Comparison of ENCODE assay signal across 21 cellular contexts in the genomic region with DNA sequence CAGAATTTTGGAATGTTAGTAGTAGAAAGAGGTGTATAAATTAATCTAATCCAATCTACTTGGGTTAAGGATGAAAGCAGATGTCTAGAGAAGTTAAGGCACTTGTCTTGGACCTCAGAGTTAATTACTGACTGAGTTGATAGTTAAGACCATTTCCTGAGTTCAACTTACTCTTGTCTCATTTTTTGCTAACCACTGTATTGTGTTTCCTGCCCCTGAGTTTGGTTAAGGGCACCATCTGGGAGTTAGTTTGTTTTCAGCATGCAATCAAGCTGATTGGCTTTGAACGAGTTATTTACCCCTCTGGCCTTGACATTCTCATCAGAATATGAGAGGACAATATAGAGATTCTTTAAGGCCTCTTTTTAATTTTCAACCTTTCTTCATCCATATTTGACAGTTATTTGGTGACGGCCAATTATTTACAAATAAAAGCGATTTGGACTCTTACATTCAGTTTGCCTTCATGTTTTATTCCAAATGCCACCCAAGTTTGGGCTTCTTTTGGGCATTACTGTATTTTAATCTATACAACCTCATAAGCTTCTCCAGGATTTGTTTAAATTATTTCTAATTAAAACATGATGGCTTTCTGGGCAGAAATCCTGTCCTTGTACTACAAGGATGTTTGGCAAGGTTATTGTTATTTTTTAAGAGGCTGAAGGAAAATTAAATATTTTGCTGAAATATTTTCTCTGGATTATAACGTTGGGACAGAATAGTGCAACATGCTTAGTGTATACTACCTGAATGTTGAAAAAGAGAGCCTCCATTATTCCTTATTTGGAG.
DNase-seq lines count a peak whose midpoint lies in the region; ATAC-seq, FAIRE-seq and TF ChIP-seq lines count a peak whose summit lies in the region.
"Had no signal": no experiment of that assay in that cellular context is flagged by ENCODE, and none has a peak within 500 bp of the region (broad histone marks: within the 10 kb centered on the region; RNA-seq: fewer than 3 reads in every experiment).

No MANE protein-coding gene starts in this region.

- ATAC-seq in GM18873 (IDR thresholded peaks at IDR 0.05; ENCODE audit: low FRiP score, unreplicated experiment), result peak; percentile 92
- peak; percentile 86 for ATAC-seq in GM21381 (IDR thresholded peaks at IDR 0.05; ENCODE audit: unreplicated experiment)
- ATAC-seq in HG03139 (IDR thresholded peaks at IDR 0.05; ENCODE audit: unreplicated experiment), result peak; percentile 70
- peak; percentile 75 for ATAC-seq in GM12878
- no peak for ATAC-seq in GM23338
- ATAC-seq: activated T-cell treated with anti-CD3 and anti-CD28 coated beads, Interleukin-2, amount 50 U/mL, for 4 hours; HepG2; psoas muscle had no signal

- H3K4me2 ChIP-seq in GM12878 (ENCODE audit: control insufficient read depth, insufficient read depth) (no peak overlapping the region), GM23338 (no peak overlapping the region)
- H3K4me2 ChIP-seq: smooth muscle cell had no signal

- H3K79me2 ChIP-seq in GM12878 (ENCODE audit: control insufficient read depth, insufficient read depth, low read length) (no peaks in the 10 kb centered on the region), GM23338 (replicated peaks; ENCODE audit: insufficient read depth) (no peaks in the 10 kb centered on the region)

- no peak for TF ChIP-seq CTCF in GM12878 (IDR thresholded peaks at IDR 0.05 in 2 of 3, conservative IDR thresholded peaks at IDR 0.05 in 1 of 3; ENCODE audit: control insufficient read depth in 2 of 3, extremely low read depth in 1 of 3, insufficient read depth in 1 of 3, low read depth in 3 of 3, low read length in 3 of 3)
- no peak for TF ChIP-seq CTCF in GM23338 (conservative IDR thresholded peaks at IDR 0.05; ENCODE audit: low read depth in 2 of 2)

- no peak overlapping the region for H2AFZ ChIP-seq in GM12878 (ENCODE audit: control insufficient read depth, low read depth, low read length)
- H2AFZ ChIP-seq in GM23338, result no peak overlapping the region

- CTCF ChIA-PET in GM12878 (lab: Yijun Ruan, JAX), result no interaction called here

- H3K4me3 Mint-ChIP-seq in GM23338, result no peak overlapping the region
- H3K4me3 Mint-ChIP-seq: activated CD4-positive, alpha-beta memory T cell treated with anti-CD3 and anti-CD28 coated beads for 36 hours; activated T-cell treated with anti-CD3 and anti-CD28 coated beads, Interleukin-2, amount 50 U/mL, for 4 hours; B cell; HFFc6 had no signal

- H3K9me3 Mint-ChIP-seq in GM23338, result no peaks in the 10 kb centered on the region
- H3K9me3 Mint-ChIP-seq: activated CD4-positive, alpha-beta memory T cell treated with anti-CD3 and anti-CD28 coated beads for 36 hours; activated T-cell treated with anti-CD3 and anti-CD28 coated beads, Interleukin-2, amount 50 U/mL, for 4 hours had no signal

- no peaks in the 10 kb centered on the region for H3F3A ChIP-seq in GM23338 (replicated peaks; ENCODE audit: low read depth)

- H3K4me1 ChIP-seq in GM12878 (ENCODE audit: control insufficient read depth, insufficient read depth, low read length) (no peaks in the 10 kb centered on the region), GM23338 (ENCODE audit: insufficient read depth) (no peaks in the 10 kb centered on the region)
- H3K4me1 ChIP-seq: psoas muscle had no signal

- no peak overlapping the region for H3K27ac Mint-ChIP-seq in GM23338
- H3K27ac Mint-ChIP-seq: activated CD4-positive, alpha-beta memory T cell treated with anti-CD3 and anti-CD28 coated beads for 36 hours; B cell; HFFc6 had no signal

- H3K4me3 ChIP-seq in GM12878 (no peak overlapping the region), GM23338 (no peak overlapping the region)
- H3K4me3 ChIP-seq: psoas muscle, smooth muscle cell had no signal

- H3K4me1 Mint-ChIP-seq in GM23338, result no peaks in the 10 kb centered on the region
- H3K4me1 Mint-ChIP-seq: B cell had no signal

- TF ChIP-seq POLR2A in GM12878 (IDR thresholded peaks at IDR 0.05; ENCODE audit: low read depth, low read length), result no peak

- H3K9me3 ChIP-seq in GM12878 (replicated peaks; ENCODE audit: control insufficient read depth, insufficient read depth, low read length), result no peaks in the 10 kb centered on the region
- H3K9me3 ChIP-seq: psoas muscle had no signal

- H3K27me3 ChIP-seq in GM12878 (replicated peaks in 1 of 2; ENCODE audit: control insufficient read depth in 2 of 2, insufficient read depth in 2 of 2, low read length in 1 of 2), result no peaks in the 10 kb centered on the region
- H3K27me3 ChIP-seq in GM23338 (ENCODE audit: insufficient read depth), result no peaks in the 10 kb centered on the region

- H3K36me3 ChIP-seq in GM12878 (ENCODE audit: control insufficient read depth in 2 of 2, insufficient read depth in 2 of 2, low read length in 1 of 2) (no peaks in the 10 kb centered on the region), GM23338 (ENCODE audit: insufficient read depth) (no peaks in the 10 kb centered on the region)

- no peak for TF ChIP-seq EP300 in GM12878 (IDR thresholded peaks at IDR 0.05; ENCODE audit: borderline replicate concordance in 1 of 2, control insufficient read depth in 1 of 2, low read depth in 2 of 2, low read length in 2 of 2)

- H4K20me1 ChIP-seq in GM12878 (ENCODE audit: control insufficient read depth, insufficient read depth) (no peaks in the 10 kb centered on the region), GM23338 (replicated peaks; ENCODE audit: insufficient read depth) (no peaks in the 10 kb centered on the region)

- SMC1A ChIA-PET in GM12878 (lab: Charles Lee; ENCODE audit: uncharacterized antibody, unreplicated experiment), result interaction anchor here (1.4 kb wide), 1 partner anchor 57 kb away, joined by 4 read pairs; no protein-coding TSS in a partner anchor

- 29% methylated on average over 4 of the region's 4 CpGs for WGBS in GM12878 (ENCODE audit: insufficient coverage, insufficient replicate concordance, low lambda C conversion rate, missing lambda C conversion rate)

- DNase-seq in GM12878 (ENCODE audit: low read depth, low spot score), result peak; percentile 17
- DNase-seq in DMS153 (lab: John Stamatoyannopoulos, UW), result no peak
- no peak for DNase-seq in GM19238 (ENCODE audit: insufficient read length, low spot score)
- no peak for DNase-seq in GM23338 (ENCODE audit: low spot score)
- DNase-seq: activated CD4-positive, alpha-beta memory T cell treated with anti-CD3 and anti-CD28 coated beads for 36 hours; activated T-cell treated with anti-CD3 and anti-CD28 coated beads, Interleukin-2, amount 50 U/mL, for 4 hours; Calu3; caudate nucleus; effector CD8-positive, alpha-beta T cell; GF-D8; HFFc6; hypothalamus; NCI-H2081 treated with DMSO at 0.1 percent for 48 hours; psoas muscle had no signal

- BruUV-seq in GM12878 (replicated peaks; lab: Mats Ljungman, UMichigan), result no TSS peak

- H3K9me2 ChIP-seq in GM23338 (ENCODE audit: insufficient read depth), result no peaks in the 10 kb centered on the region

- POLR2A ChIA-PET in GM12878 (lab: Charles Lee), result interaction anchor here (0.6 kb wide), 1 partner anchor 113 kb away, joined by 3 read pairs; no protein-coding TSS in a partner anchor

- no peaks in the 10 kb centered on the region for H3K27me3 Mint-ChIP-seq in GM23338 (ENCODE audit: insufficient read depth, low read depth, poor library complexity)
- H3K27me3 Mint-ChIP-seq: B cell had no signal

- H3K27ac ChIP-seq in GM12878 (ENCODE audit: control insufficient read depth, insufficient read depth), result no peak overlapping the region
- H3K27ac ChIP-seq in GM23338 (ENCODE audit: low read depth), result no peak overlapping the region
- H3K27ac ChIP-seq: psoas muscle, RWPE1 had no signal

- no peak overlapping the region for H3K9ac ChIP-seq in GM12878 (ENCODE audit: control insufficient read depth, insufficient read depth, low read length)

- in situ Hi-C loops in GM12878 (cut with MboI), result no loop called here

- FAIRE-seq in GM12878 (lab: Jason Lieb, UNC), result no peak
- FAIRE-seq: HepG2 had no signal

- no peaks in the 10 kb centered on the region for H3K36me3 Mint-ChIP-seq in GM23338 (ENCODE audit: low read depth)
- H3K36me3 Mint-ChIP-seq: activated CD4-positive, alpha-beta memory T cell treated with anti-CD3 and anti-CD28 coated beads for 36 hours had no signal

- RAD21 ChIA-PET in GM12878 (lab: Charles Lee; ENCODE audit: unreplicated experiment), result no interaction called here

- no peak for TF ChIP-seq RAD21 in GM12878 (IDR thresholded peaks at IDR 0.05; ENCODE audit: insufficient read depth, low read depth, low read length)

- intact Hi-C loops in GM12878 (cut with micrococcal nuclease; ENCODE audit: unreplicated experiment), result no loop called here

TF ChIP-seq in GM23338, 12 proteins besides CTCF, POLR2A, EP300 and RAD21 (continues in another document):
- no peak for TF ChIP-seq JUNB (IDR thresholded peaks at IDR 0.05; ENCODE audit: unreplicated experiment)
- TF ChIP-seq ZNF331 (CRISPR knock-in tag; IDR thresholded peaks at IDR 0.05; ENCODE audit: low read depth), result no peak
- no peak for TF ChIP-seq POLR2AphosphoS5 (IDR thresholded peaks at IDR 0.05; ENCODE audit: low read depth)
- TF ChIP-seq ZNF114 (CRISPR knock-in tag; IDR thresholded peaks at IDR 0.05), result no peak
- no peak for TF ChIP-seq EZH2 (IDR thresholded peaks at IDR 0.05; ENCODE audit: low read depth, unreplicated experiment)
- no peak for TF ChIP-seq CREB1 (CRISPR knock-in tag; IDR thresholded peaks at IDR 0.05; ENCODE audit: low read depth)
- no peak for TF ChIP-seq EZH2phosphoT487 (IDR thresholded peaks at IDR 0.05; ENCODE audit: unreplicated experiment)
- TF ChIP-seq, protein P1, sequence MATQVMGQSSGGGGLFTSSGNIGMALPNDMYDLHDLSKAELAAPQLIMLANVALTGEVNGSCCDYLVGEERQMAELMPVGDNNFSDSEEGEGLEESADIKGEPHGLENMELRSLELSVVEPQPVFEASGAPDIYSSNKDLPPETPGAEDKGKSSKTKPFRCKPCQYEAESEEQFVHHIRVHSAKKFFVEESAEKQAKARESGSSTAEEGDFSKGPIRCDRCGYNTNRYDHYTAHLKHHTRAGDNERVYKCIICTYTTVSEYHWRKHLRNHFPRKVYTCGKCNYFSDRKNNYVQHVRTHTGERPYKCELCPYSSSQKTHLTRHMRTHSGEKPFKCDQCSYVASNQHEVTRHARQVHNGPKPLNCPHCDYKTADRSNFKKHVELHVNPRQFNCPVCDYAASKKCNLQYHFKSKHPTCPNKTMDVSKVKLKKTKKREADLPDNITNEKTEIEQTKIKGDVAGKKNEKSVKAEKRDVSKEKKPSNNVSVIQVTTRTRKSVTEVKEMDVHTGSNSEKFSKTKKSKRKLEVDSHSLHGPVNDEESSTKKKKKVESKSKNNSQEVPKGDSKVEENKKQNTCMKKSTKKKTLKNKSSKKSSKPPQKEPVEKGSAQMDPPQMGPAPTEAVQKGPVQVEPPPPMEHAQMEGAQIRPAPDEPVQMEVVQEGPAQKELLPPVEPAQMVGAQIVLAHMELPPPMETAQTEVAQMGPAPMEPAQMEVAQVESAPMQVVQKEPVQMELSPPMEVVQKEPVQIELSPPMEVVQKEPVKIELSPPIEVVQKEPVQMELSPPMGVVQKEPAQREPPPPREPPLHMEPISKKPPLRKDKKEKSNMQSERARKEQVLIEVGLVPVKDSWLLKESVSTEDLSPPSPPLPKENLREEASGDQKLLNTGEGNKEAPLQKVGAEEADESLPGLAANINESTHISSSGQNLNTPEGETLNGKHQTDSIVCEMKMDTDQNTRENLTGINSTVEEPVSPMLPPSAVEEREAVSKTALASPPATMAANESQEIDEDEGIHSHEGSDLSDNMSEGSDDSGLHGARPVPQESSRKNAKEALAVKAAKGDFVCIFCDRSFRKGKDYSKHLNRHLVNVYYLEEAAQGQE (IDR thresholded peaks at IDR 0.05; ENCODE audit: unreplicated experiment), result no peak
